In genomic region chr12:55716582-55717396, GRCh38 we compare ENCODE assay signal across 8 cellular contexts. TPM values are rescaled to one million over a fixed set of nuclear protein-coding genes. Genes with fewer than 3 reads are reported as not detected.
A peak's percentile ranks its signal among the peaks of the same experiment; 100 is the strongest.
DNase-seq lines count a peak whose midpoint lies in the region; ATAC-seq and TF ChIP-seq lines count a peak whose summit lies in the region.

No MANE protein-coding gene starts in this region.

- H3K4me1 Mint-ChIP-seq in activated T-helper 17 cell treated with anti-CD3 and anti-CD28 coated beads, Interleukin-2, amount 50 U/mL, for 72 hours = peaks cover 23% of the 10 kb centered on the region
- peaks cover 42 to 58% of the 10 kb centered on the region in 2 donors for H3K4me1 Mint-ChIP-seq in immature natural killer cell

- H3K27me3 ChIP-seq in thoracic aorta (replicated peaks; ENCODE audit: insufficient read depth) = no peaks in the 10 kb centered on the region

- H3K27ac ChIP-seq in thoracic aorta = peak overlapping the region; percentile 92 to 95

- no peaks in the 10 kb centered on the region for H3K36me3 ChIP-seq in thoracic aorta

- peak overlapping the region; percentile 94 for H3K4me3 Mint-ChIP-seq in activated T-helper 17 cell treated with anti-CD3 and anti-CD28 coated beads, Interleukin-2, amount 50 U/mL, for 72 hours
- H3K4me3 Mint-ChIP-seq in immature natural killer cell = peak overlapping the region; percentile 84 to 92 (median 89)

- peak overlapping the region; percentile 78 for H3K4me3 ChIP-seq in thoracic aorta

- H3K27me3 Mint-ChIP-seq in activated T-helper 17 cell treated with anti-CD3 and anti-CD28 coated beads, Interleukin-2, amount 50 U/mL, for 72 hours = no peaks in the 10 kb centered on the region
- H3K27me3 Mint-ChIP-seq in immature natural killer cell (ENCODE audit: low read depth in 3 of 3) = peaks cover 11 to 20% (median 15%) of the 10 kb centered on the region in 3 donors

- TF ChIP-seq CTCF in thoracic aorta (IDR thresholded peaks at IDR 0.05) = no peak

- H3K9me3 Mint-ChIP-seq in activated T-helper 17 cell treated with anti-CD3 and anti-CD28 coated beads, Interleukin-2, amount 50 U/mL, for 72 hours = no peaks in the 10 kb centered on the region
- no peaks in the 10 kb centered on the region for H3K9me3 Mint-ChIP-seq in immature natural killer cell

- peak; percentile 56 for DNase-seq in Daoy (ENCODE audit: low read depth)
- no peak for DNase-seq in immature natural killer cell
- no peak for DNase-seq in thoracic aorta (ENCODE audit: low spot score)
- DNase-seq in germinal center (ENCODE audit: low spot score) = no peak
- DNase-seq in NK-92 (lab: John Stamatoyannopoulos, UW; ENCODE audit: unreplicated experiment) = no peak
- DNase-seq in OCI-M2 (lab: John Stamatoyannopoulos, UW; ENCODE audit: unreplicated experiment) = no peak

- peak overlapping the region; percentile 98 for H3K27ac Mint-ChIP-seq in activated T-helper 17 cell treated with anti-CD3 and anti-CD28 coated beads, Interleukin-2, amount 50 U/mL, for 72 hours
- peak overlapping the region; percentile 85 to 94 (median 93) for H3K27ac Mint-ChIP-seq in immature natural killer cell

- H3K4me1 ChIP-seq in thoracic aorta (ENCODE audit: control insufficient read depth in 1 of 2, low read depth in 2 of 2) = peaks cover 70 to 84% of the 10 kb centered on the region in 2 donors

- no peaks in the 10 kb centered on the region for H3K9me3 ChIP-seq in thoracic aorta

- peaks cover 12% of the 10 kb centered on the region for H3K36me3 Mint-ChIP-seq in activated T-helper 17 cell treated with anti-CD3 and anti-CD28 coated beads, Interleukin-2, amount 50 U/mL, for 72 hours (ENCODE audit: low read depth)
- no peaks in the 10 kb centered on the region for H3K36me3 Mint-ChIP-seq in immature natural killer cell

- ATAC-seq in HG03571 (IDR thresholded peaks at IDR 0.05; ENCODE audit: unreplicated experiment) (peak; percentile 33), thoracic aorta (ENCODE audit: insufficient number of reproducible peaks, low FRiP score, low read depth) (no peak)
- no peak for ATAC-seq in activated T-helper 17 cell treated with anti-CD3 and anti-CD28 coated beads, Interleukin-2, amount 50 U/mL, for 72 hours (replicated peaks)

RNA-seq across cellular contexts. Expression of gene BLOC1S1, which starts 0.9 kb away (rescaled TPM):
- 112 and 135 TPM in 2 replicates for total RNA-seq in Daoy (2014; rRNA removed; shearing (Covaris generic))
- 100 to 1,000 TPM; 104 to 118 TPM for total RNA-seq in activated T-helper 17 cell treated with anti-CD3 and anti-CD28 coated beads, Interleukin-2, amount 50 U/mL, for 72 hours
- polyA plus RNA-seq in immature natural killer cell = 100 to 1,000 TPM; 108 to 198 (median 127) TPM
- 100 to 1,000 TPM; 113 to 117 TPM for total RNA-seq in thoracic aorta

RNA-seq across cellular contexts. Expression of gene RDH5, which starts 3.4 kb away (rescaled TPM):
- 2.2 and 4.5 TPM in 2 replicates for total RNA-seq in Daoy (2014; rRNA removed; shearing (Covaris generic))
- 10 to 100 TPM; 13.0 to 13.5 TPM for total RNA-seq in activated T-helper 17 cell treated with anti-CD3 and anti-CD28 coated beads, Interleukin-2, amount 50 U/mL, for 72 hours
- 1 to 10 TPM in 1 of 3 donors, not detected in 2; 2.8 TPM for polyA plus RNA-seq in immature natural killer cell
- 10 to 100 TPM; 24.4 to 29.5 TPM for total RNA-seq in thoracic aorta

RNA-seq across cellular contexts. Expression of gene ITGA7, which starts 9.1 kb away (rescaled TPM):
- total RNA-seq in Daoy (2014; rRNA removed; shearing (Covaris generic)) = 2.4 and 3.4 TPM in 2 replicates
- total RNA-seq in activated T-helper 17 cell treated with anti-CD3 and anti-CD28 coated beads, Interleukin-2, amount 50 U/mL, for 72 hours = 1 to 10 TPM; 3.2 to 8.7 TPM
- under 1 TPM in 1 of 3 donors, not detected in 2; 0.31 TPM for polyA plus RNA-seq in immature natural killer cell
- 100 to 1,000 TPM; 285 to 317 TPM for total RNA-seq in thoracic aorta

RNA-seq across cellular contexts. Expression of gene CD63, which starts 12.0 kb away (rescaled TPM):
- 638 and 824 TPM in 2 replicates for total RNA-seq in Daoy (2014; rRNA removed; shearing (Covaris generic))
- 100 to 1,000 TPM; 211 to 237 TPM for total RNA-seq in activated T-helper 17 cell treated with anti-CD3 and anti-CD28 coated beads, Interleukin-2, amount 50 U/mL, for 72 hours
- polyA plus RNA-seq in immature natural killer cell = 1,000 to 10,000 TPM; 1,258 to 1,754 (median 1,754) TPM
- total RNA-seq in thoracic aorta = 100 to 1,000 TPM; 615 to 776 TPM

RNA-seq across cellular contexts. Expression of gene GDF11, which starts 26.1 kb away (rescaled TPM):
- 1.5 and 2.5 TPM in 2 replicates for total RNA-seq in Daoy (2014; rRNA removed; shearing (Covaris generic))
- total RNA-seq in activated T-helper 17 cell treated with anti-CD3 and anti-CD28 coated beads, Interleukin-2, amount 50 U/mL, for 72 hours = 10 to 100 TPM in 1 of 2 donors, 1 to 10 TPM in 1; 7.4 to 14.1 TPM
- polyA plus RNA-seq in immature natural killer cell = 1 to 10 TPM in 1 of 3 donors, under 1 TPM in 2; 0.16 to 1.7 (median 0.64) TPM
- total RNA-seq in thoracic aorta = 1 to 10 TPM; 3.0 to 9.7 TPM

Comparison
In these comparisons a context has a peak if more than half of its experiments do, and no peak if none do; other contexts are left out.
1. RNA of gene ITGA7, which starts 9.1 kb away (total RNA-seq): 285 to 317 TPM in thoracic aorta; 3.2 to 8.7 TPM in activated T-helper 17 cell treated with anti-CD3 and anti-CD28 coated beads, Interleukin-2, amount 50 U/mL, for 72 hours and 2.4 to 3.4 TPM in Daoy; every median in the first group is over 10 times any median in the second.